14 cellular contexts compared by ENCODE assay signal in the genomic region with DNA sequence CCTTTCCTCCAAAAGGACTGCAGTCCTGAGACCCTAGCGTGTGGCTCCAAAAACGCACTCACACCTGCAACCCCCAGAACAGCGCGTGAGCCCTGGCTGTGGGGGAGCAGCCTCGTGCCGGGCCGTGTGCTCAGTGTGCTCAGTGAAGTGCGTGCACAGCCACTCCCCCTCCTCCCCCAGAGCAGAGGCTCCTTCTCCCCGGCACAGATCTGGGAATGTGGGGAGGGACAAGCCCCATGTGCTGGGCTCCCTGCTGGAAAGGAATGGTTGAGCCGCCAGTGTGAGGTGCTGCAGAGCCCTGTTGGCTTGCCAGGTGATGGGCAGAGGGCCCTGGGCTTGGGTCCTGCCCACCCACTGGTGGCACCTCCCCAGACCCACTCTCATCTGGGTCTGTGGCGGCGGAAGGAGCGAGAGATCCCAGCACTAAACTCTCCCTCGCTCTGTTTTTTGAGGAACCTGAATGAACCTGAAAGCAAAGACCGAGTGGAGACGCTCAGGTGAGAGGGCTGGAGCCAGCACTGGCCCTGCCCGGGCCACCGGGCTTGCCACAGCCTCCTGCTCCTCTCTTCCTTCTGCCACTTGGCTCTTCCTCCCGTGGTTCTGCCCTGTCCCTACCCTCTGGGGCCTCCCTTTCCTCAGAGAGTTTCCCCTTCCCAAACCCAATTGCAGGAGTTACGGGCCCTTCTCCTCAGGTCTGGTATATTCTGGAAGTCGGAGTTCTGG. TPM values are rescaled to one million over a fixed set of nuclear protein-coding genes. Genes with fewer than 3 reads are reported as not detected.
DNase-seq lines count a peak whose midpoint lies in the region; ATAC-seq and TF ChIP-seq lines count a peak whose summit lies in the region.
"Had no signal": no experiment of that assay in that cellular context is flagged by ENCODE, and none has a peak within 500 bp of the region (broad histone marks: within the 10 kb centered on the region; RNA-seq: fewer than 3 reads in every experiment).

No MANE protein-coding gene starts in this region.

- no peak overlapping the region for H3K27ac Mint-ChIP-seq in neural crest cell (ENCODE audit: unreplicated experiment)
- H3K27ac Mint-ChIP-seq: activated T-cell treated with anti-CD3 and anti-CD28 coated beads, Interleukin-2, amount 50 U/mL, for 72 hours; stimulated activated naive CD8-positive, alpha-beta T cell treated with anti-CD3 and anti-CD28 coated beads, Interleukin-15, Interleukin-2, amounts not matched to agents 100 ng/mL and 50 ng/mL, for 24 hours had no signal

- no peaks in the 10 kb centered on the region for H3K9me3 Mint-ChIP-seq in neural crest cell
- H3K9me3 Mint-ChIP-seq: activated naive CD8-positive, alpha-beta T cell treated with anti-CD3 and anti-CD28 coated beads, Interleukin-2, amount 10 ng/mL, durations not matched to agents 7 days and 5 days; activated T-cell treated with anti-CD3 and anti-CD28 coated beads, Interleukin-2, amount 50 U/mL, for 72 hours; central memory CD8-positive, alpha-beta T cell; stimulated activated naive CD8-positive, alpha-beta T cell treated with anti-CD3 and anti-CD28 coated beads, Interleukin-15, Interleukin-2, amounts not matched to agents 100 ng/mL and 50 ng/mL, for 24 hours had no signal

- DNase-seq in NCI-H82 (lab: John Stamatoyannopoulos, UW) (peak; percentile 60), NCI-H82 treated with DMSO at 0.1 percent for 48 hours (lab: John Stamatoyannopoulos, UW; ENCODE audit: unreplicated experiment) (no peak), cerebellar cortex (ENCODE audit: low spot score) (peak; percentile 37), neural crest cell (ENCODE audit: low read depth, low spot score) (no peak), vagina (ENCODE audit: extremely low spot score in 2 of 2) (no peak), H4 (ENCODE audit: low spot score) (no peak), SKM-1 (lab: John Stamatoyannopoulos, UW; ENCODE audit: unreplicated experiment) (no peak)
- DNase-seq: activated naive CD8-positive, alpha-beta T cell treated with anti-CD3 and anti-CD28 coated beads, Interleukin-2, amount 10 ng/mL, durations not matched to agents 7 days and 5 days; activated T-cell treated with anti-CD3 and anti-CD28 coated beads, Interleukin-2, amount 50 U/mL, for 72 hours; foreskin keratinocyte; pancreas had no signal

- intact Hi-C loops in vagina (cut with DNase I) = no loop called here

- H3K4me3 Mint-ChIP-seq in neural crest cell = peak overlapping the region; percentile 62
- H3K4me3 Mint-ChIP-seq: activated naive CD8-positive, alpha-beta T cell treated with anti-CD3 and anti-CD28 coated beads, Interleukin-2, amount 10 ng/mL, durations not matched to agents 7 days and 5 days; activated T-cell treated with anti-CD3 and anti-CD28 coated beads, Interleukin-2, amount 50 U/mL, for 72 hours; central memory CD8-positive, alpha-beta T cell; stimulated activated naive CD8-positive, alpha-beta T cell treated with anti-CD3 and anti-CD28 coated beads, Interleukin-15, Interleukin-2, amounts not matched to agents 100 ng/mL and 50 ng/mL, for 24 hours had no signal

- peaks cover 10% of the 10 kb centered on the region for H3K27me3 Mint-ChIP-seq in neural crest cell (ENCODE audit: low read depth)
- H3K27me3 Mint-ChIP-seq: activated naive CD8-positive, alpha-beta T cell treated with anti-CD3 and anti-CD28 coated beads, Interleukin-2, amount 10 ng/mL, durations not matched to agents 7 days and 5 days; central memory CD8-positive, alpha-beta T cell; stimulated activated naive CD8-positive, alpha-beta T cell treated with anti-CD3 and anti-CD28 coated beads, Interleukin-15, Interleukin-2, amounts not matched to agents 100 ng/mL and 50 ng/mL, for 24 hours had no signal

- no peak for TF ChIP-seq POLR2A in vagina (IDR thresholded peaks at IDR 0.05)

- peak overlapping the region; percentile 47 for H3K27ac ChIP-seq in vagina
- H3K27ac ChIP-seq: foreskin keratinocyte, pancreas had no signal

- H3K36me3 ChIP-seq in vagina = peaks cover 0 to 50% of the 10 kb centered on the region in 2 donors

- TF ChIP-seq CTCF in neural crest cell (conservative IDR thresholded peaks at IDR 0.05) = no peak
- TF ChIP-seq CTCF in vagina (IDR thresholded peaks at IDR 0.05) = no peak

- H3K36me3 Mint-ChIP-seq in neural crest cell (ENCODE audit: low read depth) = peaks cover 11% of the 10 kb centered on the region

- ATAC-seq in GM19328 (IDR thresholded peaks at IDR 0.05; ENCODE audit: unreplicated experiment) = no peak
- ATAC-seq: activated T-cell treated with anti-CD3 and anti-CD28 coated beads, Interleukin-2, amount 50 U/mL, for 72 hours; foreskin keratinocyte had no signal

- peaks cover 39% of the 10 kb centered on the region for H3K4me1 Mint-ChIP-seq in neural crest cell

- H3K4me3 ChIP-seq in vagina = no peak overlapping the region
- H3K4me3 ChIP-seq: pancreas had no signal

- no peaks in the 10 kb centered on the region for H3K9me3 ChIP-seq in vagina
- H3K9me3 ChIP-seq: pancreas had no signal

- no peaks in the 10 kb centered on the region for H3K27me3 ChIP-seq in vagina
- H3K27me3 ChIP-seq: foreskin keratinocyte, pancreas had no signal

- H3K4me1 ChIP-seq in vagina = peaks cover 38% of the 10 kb centered on the region
- H3K4me1 ChIP-seq: foreskin keratinocyte, pancreas had no signal

RNA-seq across cellular contexts. Expression of gene RCOR2, which starts 9.0 kb away (rescaled TPM):
- total RNA-seq in neural crest cell = 107 and 108 TPM in 2 replicates
- total RNA-seq in vagina = not detected
- 0.49 and 0.66 TPM in 2 replicates for total RNA-seq in H4 (2014; rRNA removed; shearing (Covaris generic))

RNA-seq across cellular contexts. Expression of gene NAA40, which starts 30.8 kb away (rescaled TPM):
- total RNA-seq in neural crest cell (64.5 and 71.2 TPM in 2 replicates), vagina (7.1 TPM)
- 6.1 and 10.5 TPM in 2 replicates for total RNA-seq in H4 (2014; rRNA removed; shearing (Covaris generic))

Comparison
In these comparisons a context has a peak if more than half of its experiments do, and no peak if none do; other contexts are left out.
1. DNase-seq: peak in NCI-H82 (single experiment) and cerebellar cortex (single experiment); none in NCI-H82 treated with DMSO at 0.1 percent for 48 hours (single experiment), neural crest cell (single experiment), vagina (0 of 2), H4 (single experiment) and SKM-1 (single experiment).
2. RNA of gene RCOR2, which starts 9.0 kb away (total RNA-seq): 107 to 108 TPM in neural crest cell; 0.49 to 0.66 TPM in H4 and not detected in vagina (single experiment); every median in the first group is over 10 times any median in the second.